20 cellular contexts compared by ENCODE assay signal in the genomic region with DNA sequence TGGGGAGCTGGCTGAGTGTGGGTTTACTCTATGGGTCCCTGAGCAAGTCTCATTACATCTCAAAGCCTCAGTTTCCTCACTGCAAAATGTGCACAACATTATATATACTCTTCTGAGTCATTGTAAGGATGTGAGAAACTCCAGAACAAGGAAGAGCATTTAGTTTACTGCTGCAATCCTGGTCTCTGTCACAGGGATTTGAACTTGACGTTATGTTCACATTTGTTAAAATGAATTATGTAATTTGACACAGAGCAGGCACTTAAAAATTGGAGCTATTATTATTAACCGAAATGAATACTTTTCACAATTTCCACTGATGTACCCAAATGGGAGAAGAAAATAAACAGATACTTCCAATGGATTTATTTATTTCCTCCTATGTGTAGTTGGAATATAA.
DNase-seq lines count a peak whose midpoint lies in the region; ATAC-seq and TF ChIP-seq lines count a peak whose summit lies in the region.
"Had no signal": no experiment of that assay in that cellular context is flagged by ENCODE, and none has a peak within 500 bp of the region (broad histone marks: within the 10 kb centered on the region; RNA-seq: fewer than 3 reads in every experiment).

No MANE protein-coding gene starts in this region.

- no peaks in the 10 kb centered on the region for H3K27me3 Mint-ChIP-seq in osteocyte (ENCODE audit: unreplicated experiment)
- no peaks in the 10 kb centered on the region for H3K27me3 Mint-ChIP-seq in Caco-2 (ENCODE audit: insufficient read depth, unreplicated experiment)

- H3K9ac ChIP-seq in SK-N-SH (no peak overlapping the region), fibroblast of lung (ENCODE audit: insufficient read depth, low read length) (no peak overlapping the region)
- H3K9ac ChIP-seq: KMS-11 had no signal

- peaks cover 96% of the 10 kb centered on the region for H3K4me1 Mint-ChIP-seq in osteocyte (ENCODE audit: unreplicated experiment)
- H3K4me1 Mint-ChIP-seq in Caco-2 (ENCODE audit: low read depth, unreplicated experiment): peaks cover 16% of the 10 kb centered on the region

- ATAC-seq in HG02610 (IDR thresholded peaks at IDR 0.05; ENCODE audit: unreplicated experiment): no peak
- no peak for ATAC-seq in HG03354 (IDR thresholded peaks at IDR 0.05; ENCODE audit: poor library complexity, severe bottlenecking, unreplicated experiment)
- ATAC-seq: A549, HCT116, HepG2 had no signal

- no peak for DNase-seq in A673 (ENCODE audit: low spot score)
- no peak for DNase-seq in SK-N-SH
- DNase-seq in fibroblast of lung (ENCODE audit: low read depth in 2 of 2): no peak
- DNase-seq in osteocyte (ENCODE audit: extremely low spot score, unreplicated experiment): no peak
- DNase-seq in Caco-2: no peak
- no peak for DNase-seq in SIG-M5 treated with dmso at 0.1 percent for 504 hours (lab: John Stamatoyannopoulos, UW; ENCODE audit: unreplicated experiment)
- DNase-seq: AML-193; Calu3; CD4-positive, CD25-positive, alpha-beta regulatory T cell; MM.1S; NCI-H1105; NCI-H1694 treated with DMSO at 0.1 percent for 48 hours; NCI-H69 had no signal

- H3K36me3 ChIP-seq in A673 (ENCODE audit: insufficient read depth, low read length, poor library complexity, severe bottlenecking): no peaks in the 10 kb centered on the region
- no peaks in the 10 kb centered on the region for H3K36me3 ChIP-seq in SK-N-SH (replicated peaks in 1 of 2; ENCODE audit: control insufficient read depth in 1 of 2, insufficient read depth in 2 of 2, low read length in 1 of 2)
- no peaks in the 10 kb centered on the region for H3K36me3 ChIP-seq in fibroblast of lung (ENCODE audit: control insufficient read depth, insufficient read depth, low read length)
- H3K36me3 ChIP-seq in Caco-2 (ENCODE audit: control insufficient read depth, insufficient read depth, low read length): no peaks in the 10 kb centered on the region

- no peak overlapping the region for H3K4me3 ChIP-seq in A673 (ENCODE audit: low read depth, low read length, poor library complexity, severe bottlenecking)
- no peak overlapping the region for H3K4me3 ChIP-seq in SK-N-SH (ENCODE audit: low read depth in 2 of 2, low read length in 1 of 2)
- no peak overlapping the region for H3K4me3 ChIP-seq in fibroblast of lung (replicated peaks in 1 of 4; ENCODE audit: control extremely low read depth in 1 of 4, insufficient read depth in 1 of 4, low read depth in 3 of 4, low read length in 4 of 4)
- no peak overlapping the region for H3K4me3 ChIP-seq in Caco-2 (ENCODE audit: low read depth, low read length)
- H3K4me3 ChIP-seq: A549 had no signal

- POLR2A ChIA-PET in A673 (lab: Charles Lee; ENCODE audit: low non-redundant PET) (no interaction called here), SK-N-SH (lab: Yijun Ruan, JAX) (no interaction called here), Caco-2 (lab: Charles Lee) (no interaction called here)

- no peak for TF ChIP-seq CTCF in A673 (conservative IDR thresholded peaks at IDR 0.05; ENCODE audit: low read depth, low read length)
- TF ChIP-seq CTCF in SK-N-SH (IDR thresholded peaks at IDR 0.05): no peak
- no peak for TF ChIP-seq CTCF in fibroblast of lung (conservative IDR thresholded peaks at IDR 0.05 in 1 of 2, IDR thresholded peaks at IDR 0.05 in 1 of 2; ENCODE audit: low read depth in 1 of 2, low read length in 2 of 2)
- TF ChIP-seq CTCF in osteocyte (IDR thresholded peaks at IDR 0.05): no peak
- no peak for TF ChIP-seq CTCF in Caco-2 (IDR thresholded peaks at IDR 0.05; ENCODE audit: insufficient read depth in 1 of 2, low read depth in 1 of 2, low read length in 1 of 2, severe bottlenecking in 1 of 2, unreplicated experiment in 1 of 2)

- H3K79me2 ChIP-seq in SK-N-SH (ENCODE audit: insufficient read depth) (peaks cover 38% of the 10 kb centered on the region; the same call in 1 of the 2 replicates), fibroblast of lung (ENCODE audit: control insufficient read depth, insufficient read depth, low read length) (peaks cover 72% of the 10 kb centered on the region)

- H3K27ac ChIP-seq in A673 (ENCODE audit: low read depth, low read length, poor library complexity, severe bottlenecking) (peak overlapping the region; percentile 98), SK-N-SH (ENCODE audit: low read depth in 2 of 2, low read length in 1 of 2) (peak overlapping the region; percentile 57 to 63), fibroblast of lung (ENCODE audit: insufficient read depth, low read length) (peak overlapping the region; percentile 1)
- H3K27ac ChIP-seq: A549, KMS-11, RWPE1 had no signal

- CTCF ChIA-PET in A673 (lab: Charles Lee) (no interaction called here), SK-N-SH (lab: Yijun Ruan, JAX) (interaction anchor here (2.1 kb wide), 1 partner anchor 43 kb away, joined by 5 read pairs; no protein-coding TSS in a partner anchor), Caco-2 (lab: Charles Lee) (no interaction called here)

- H2AFZ ChIP-seq in SK-N-SH (ENCODE audit: low read depth) (no peak overlapping the region), fibroblast of lung (ENCODE audit: low read length) (no peak overlapping the region)

- BruUV-seq in A673 (replicated peaks; lab: Mats Ljungman, UMichigan) (no TSS peak), Caco-2 (replicated peaks; lab: Mats Ljungman, UMichigan) (no TSS peak)

- H3K9me3 ChIP-seq in A673 (ENCODE audit: low read depth, low read length, poor library complexity, severe bottlenecking) (no peaks in the 10 kb centered on the region), SK-N-SH (no peaks in the 10 kb centered on the region), fibroblast of lung (ENCODE audit: control insufficient read depth, insufficient read depth, low read depth, low read length) (no peaks in the 10 kb centered on the region), Caco-2 (no peaks in the 10 kb centered on the region)
- H3K9me3 ChIP-seq: A549 had no signal

- TF ChIP-seq EP300 in SK-N-SH (IDR thresholded peaks at IDR 0.05; ENCODE audit: borderline replicate concordance in 1 of 2, low read depth in 1 of 2, low read length in 1 of 2): peak in 1 of 2 experiments; percentile 36; a peak in 1 of 4 replicates

- H3K9me3 Mint-ChIP-seq in osteocyte (ENCODE audit: unreplicated experiment) (no peaks in the 10 kb centered on the region), Caco-2 (ENCODE audit: unreplicated experiment) (no peaks in the 10 kb centered on the region)

- H4K20me1 ChIP-seq in SK-N-SH (ENCODE audit: insufficient read depth) (no peaks in the 10 kb centered on the region), fibroblast of lung (ENCODE audit: control insufficient read depth, extremely low read depth, insufficient read depth, low read length) (no peaks in the 10 kb centered on the region)

- H3K27ac Mint-ChIP-seq in osteocyte (ENCODE audit: unreplicated experiment) (peak overlapping the region; percentile 94), Caco-2 (ENCODE audit: unreplicated experiment) (no peak overlapping the region)
- H3K27ac Mint-ChIP-seq: CD4-positive, CD25-positive, alpha-beta regulatory T cell had no signal

- H3K4me2 ChIP-seq in SK-N-SH (peak overlapping the region; percentile 9; the same call in 1 of the 2 replicates), fibroblast of lung (ENCODE audit: extremely low read depth, insufficient read depth, low read length) (no peak overlapping the region)
- H3K4me2 ChIP-seq: A549, KMS-11 had no signal

- H3F3A ChIP-seq in SK-N-SH (replicated peaks; ENCODE audit: insufficient read depth): peaks cover 13% of the 10 kb centered on the region

- intact Hi-C loops in A673 (cut with micrococcal nuclease; ENCODE audit: unreplicated experiment): no loop called here
- intact Hi-C loops in Caco-2 (cut with micrococcal nuclease; ENCODE audit: unreplicated experiment): no loop called here

- H3K4me1 ChIP-seq in A673 (ENCODE audit: insufficient read depth, low read length, poor library complexity, severe bottlenecking) (peaks cover 98% of the 10 kb centered on the region), SK-N-SH (ENCODE audit: control insufficient read depth in 1 of 2, insufficient read depth in 2 of 2, low read depth in 1 of 2, low read length in 1 of 2) (peaks cover 44 to 51% of the 10 kb centered on the region in 2 experiments; a peak in 3 of 4 replicates), fibroblast of lung (ENCODE audit: control insufficient read depth, extremely low read depth, insufficient read depth, low read length) (peaks cover 12% of the 10 kb centered on the region), Caco-2 (peaks cover 21% of the 10 kb centered on the region)
- H3K4me1 ChIP-seq: A549 had no signal

- 60% methylated on average over 2 of the region's 2 CpGs for WGBS in SK-N-SH (ENCODE audit: low lambda C conversion rate)

- H3K4me3 Mint-ChIP-seq in osteocyte (ENCODE audit: unreplicated experiment) (no peak overlapping the region), Caco-2 (ENCODE audit: unreplicated experiment) (no peak overlapping the region)
- H3K4me3 Mint-ChIP-seq: CD4-positive, CD25-positive, alpha-beta regulatory T cell had no signal

- H3K36me3 Mint-ChIP-seq in osteocyte (ENCODE audit: unreplicated experiment) (peaks cover 33% of the 10 kb centered on the region), Caco-2 (ENCODE audit: insufficient read depth, unreplicated experiment) (no peaks in the 10 kb centered on the region)
- H3K36me3 Mint-ChIP-seq: CD4-positive, CD25-positive, alpha-beta regulatory T cell had no signal

- no peaks in the 10 kb centered on the region for H3K27me3 ChIP-seq in A673 (replicated peaks; ENCODE audit: insufficient read depth, low read depth, low read length, poor library complexity)
- H3K27me3 ChIP-seq in SK-N-SH (ENCODE audit: insufficient read depth): no peaks in the 10 kb centered on the region
- H3K27me3 ChIP-seq in fibroblast of lung (ENCODE audit: control insufficient read depth, insufficient read depth, low read length): no peaks in the 10 kb centered on the region
- H3K27me3 ChIP-seq in Caco-2 (replicated peaks; ENCODE audit: control insufficient read depth, insufficient read depth, low read length): no peaks in the 10 kb centered on the region

- no peaks in the 10 kb centered on the region for H3K9me2 ChIP-seq in SK-N-SH

- TF ChIP-seq RAD21 in SK-N-SH (IDR thresholded peaks at IDR 0.05; ENCODE audit: low read length): no peak

TF ChIP-seq in SK-N-SH, 30 proteins besides CTCF, POLR2A, EP300 and RAD21 (continues in another document):
- TF ChIP-seq TCF12 (IDR thresholded peaks at IDR 0.05) (peak; percentile 56), RCOR1 (IDR thresholded peaks at IDR 0.05; ENCODE audit: low read length) (no peak)

Comparison
In these comparisons a context has a peak if more than half of its experiments do, and no peak if none do; other contexts are left out.
1. H3K27ac ChIP-seq: peak in every context shown above with its lines; median percentile 98 in A673; 60 in SK-N-SH; 1 in fibroblast of lung.